ENCODE assay signal across 1 cellular context in the genomic region with DNA sequence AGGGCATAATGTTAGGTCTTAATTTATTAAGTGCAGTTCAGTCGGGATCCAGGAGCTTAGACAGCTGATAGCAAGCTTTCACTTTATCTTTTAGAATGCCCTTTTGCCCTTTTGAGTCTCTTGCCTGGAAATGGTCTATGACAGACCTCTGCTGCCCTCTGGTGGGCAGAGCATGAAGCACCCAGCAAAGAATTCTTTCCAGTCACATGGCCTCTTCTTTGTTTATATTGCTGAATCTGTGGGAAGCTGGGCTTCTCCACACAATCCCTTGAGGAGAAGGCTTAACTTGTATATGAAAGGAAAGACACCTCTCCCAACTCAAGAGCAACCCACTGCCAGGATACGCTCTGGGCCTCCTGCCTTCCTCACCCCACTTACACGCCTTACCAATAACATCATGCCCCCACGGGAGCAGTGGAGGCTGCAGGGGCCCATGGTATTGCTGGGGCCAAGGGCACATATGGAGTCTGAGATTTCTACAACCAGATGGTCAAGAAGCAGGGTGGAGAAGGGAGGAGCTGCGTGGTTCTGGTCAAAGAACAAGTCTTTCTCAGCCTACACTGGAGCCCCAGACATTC.
TF ChIP-seq lines count a peak whose summit lies in the region.

No MANE protein-coding gene starts in this region.

TF ChIP-seq in HepG2, 621 proteins besides CTCF, POLR2A, EP300 and RAD21 (continued from another document and continues in another):
- TF ChIP-seq ZNF407 (CRISPR knock-in tag; IDR thresholded peaks at IDR 0.05; ENCODE audit: not compliant biosample characterization) (no peak), ZMYM4 (CRISPR knock-in tag; IDR thresholded peaks at IDR 0.05) (0 out of 2 replicates have a peak, but pooled peaks have one; percentile 36), GABPA (IDR thresholded peaks at IDR 0.05; ENCODE audit: low read depth, low read length) (no peak), GABPA (CRISPR knock-in tag; IDR thresholded peaks at IDR 0.05; ENCODE audit: low read depth) (no peak), LCORL (IDR thresholded peaks at IDR 0.05) (no peak), LCORL (CRISPR knock-in tag; IDR thresholded peaks at IDR 0.05) (peak; percentile 44; the same call in 1 of the 2 replicates), ESRRA (CRISPR knock-in tag; IDR thresholded peaks at IDR 0.05; ENCODE audit: low read depth) (peak; percentile 82), ZBTB7B (CRISPR knock-in tag; IDR thresholded peaks at IDR 0.05) (no peak), JUNB (CRISPR knock-in tag; IDR thresholded peaks at IDR 0.05; ENCODE audit: borderline replicate concordance) (no peak), ZNF567 (CRISPR knock-in tag; IDR thresholded peaks at IDR 0.05; ENCODE audit: borderline replicate concordance) (0 out of 2 replicates have a peak, but pooled peaks have one; percentile 90), TBX2 (CRISPR knock-in tag; IDR thresholded peaks at IDR 0.05; ENCODE audit: borderline replicate concordance) (no peak), ZBTB44 (CRISPR knock-in tag; IDR thresholded peaks at IDR 0.05) (no peak), ZNF552 (CRISPR knock-in tag; IDR thresholded peaks at IDR 0.05; ENCODE audit: borderline replicate concordance) (no peak), FOXP4 (CRISPR knock-in tag; IDR thresholded peaks at IDR 0.05) (peak; percentile 12; the same call in 1 of the 2 replicates), CCDC6 (CRISPR knock-in tag; IDR thresholded peaks at IDR 0.05) (no peak), SALL2 (CRISPR knock-in tag; IDR thresholded peaks at IDR 0.05) (peak; percentile 49; the same call in 1 of the 2 replicates), ZNF350 (CRISPR knock-in tag; IDR thresholded peaks at IDR 0.05; ENCODE audit: borderline replicate concordance, low read depth) (no peak), ZNF75D (CRISPR knock-in tag; IDR thresholded peaks at IDR 0.05; ENCODE audit: borderline replicate concordance) (no peak), ZNF569 (CRISPR knock-in tag; IDR thresholded peaks at IDR 0.05; ENCODE audit: borderline replicate concordance) (no peak), ZNF281 (CRISPR knock-in tag; IDR thresholded peaks at IDR 0.05; ENCODE audit: borderline replicate concordance) (no peak), ZNF501 (CRISPR knock-in tag; IDR thresholded peaks at IDR 0.05) (peak; percentile 75)
- TF ChIP-seq, protein P1, sequence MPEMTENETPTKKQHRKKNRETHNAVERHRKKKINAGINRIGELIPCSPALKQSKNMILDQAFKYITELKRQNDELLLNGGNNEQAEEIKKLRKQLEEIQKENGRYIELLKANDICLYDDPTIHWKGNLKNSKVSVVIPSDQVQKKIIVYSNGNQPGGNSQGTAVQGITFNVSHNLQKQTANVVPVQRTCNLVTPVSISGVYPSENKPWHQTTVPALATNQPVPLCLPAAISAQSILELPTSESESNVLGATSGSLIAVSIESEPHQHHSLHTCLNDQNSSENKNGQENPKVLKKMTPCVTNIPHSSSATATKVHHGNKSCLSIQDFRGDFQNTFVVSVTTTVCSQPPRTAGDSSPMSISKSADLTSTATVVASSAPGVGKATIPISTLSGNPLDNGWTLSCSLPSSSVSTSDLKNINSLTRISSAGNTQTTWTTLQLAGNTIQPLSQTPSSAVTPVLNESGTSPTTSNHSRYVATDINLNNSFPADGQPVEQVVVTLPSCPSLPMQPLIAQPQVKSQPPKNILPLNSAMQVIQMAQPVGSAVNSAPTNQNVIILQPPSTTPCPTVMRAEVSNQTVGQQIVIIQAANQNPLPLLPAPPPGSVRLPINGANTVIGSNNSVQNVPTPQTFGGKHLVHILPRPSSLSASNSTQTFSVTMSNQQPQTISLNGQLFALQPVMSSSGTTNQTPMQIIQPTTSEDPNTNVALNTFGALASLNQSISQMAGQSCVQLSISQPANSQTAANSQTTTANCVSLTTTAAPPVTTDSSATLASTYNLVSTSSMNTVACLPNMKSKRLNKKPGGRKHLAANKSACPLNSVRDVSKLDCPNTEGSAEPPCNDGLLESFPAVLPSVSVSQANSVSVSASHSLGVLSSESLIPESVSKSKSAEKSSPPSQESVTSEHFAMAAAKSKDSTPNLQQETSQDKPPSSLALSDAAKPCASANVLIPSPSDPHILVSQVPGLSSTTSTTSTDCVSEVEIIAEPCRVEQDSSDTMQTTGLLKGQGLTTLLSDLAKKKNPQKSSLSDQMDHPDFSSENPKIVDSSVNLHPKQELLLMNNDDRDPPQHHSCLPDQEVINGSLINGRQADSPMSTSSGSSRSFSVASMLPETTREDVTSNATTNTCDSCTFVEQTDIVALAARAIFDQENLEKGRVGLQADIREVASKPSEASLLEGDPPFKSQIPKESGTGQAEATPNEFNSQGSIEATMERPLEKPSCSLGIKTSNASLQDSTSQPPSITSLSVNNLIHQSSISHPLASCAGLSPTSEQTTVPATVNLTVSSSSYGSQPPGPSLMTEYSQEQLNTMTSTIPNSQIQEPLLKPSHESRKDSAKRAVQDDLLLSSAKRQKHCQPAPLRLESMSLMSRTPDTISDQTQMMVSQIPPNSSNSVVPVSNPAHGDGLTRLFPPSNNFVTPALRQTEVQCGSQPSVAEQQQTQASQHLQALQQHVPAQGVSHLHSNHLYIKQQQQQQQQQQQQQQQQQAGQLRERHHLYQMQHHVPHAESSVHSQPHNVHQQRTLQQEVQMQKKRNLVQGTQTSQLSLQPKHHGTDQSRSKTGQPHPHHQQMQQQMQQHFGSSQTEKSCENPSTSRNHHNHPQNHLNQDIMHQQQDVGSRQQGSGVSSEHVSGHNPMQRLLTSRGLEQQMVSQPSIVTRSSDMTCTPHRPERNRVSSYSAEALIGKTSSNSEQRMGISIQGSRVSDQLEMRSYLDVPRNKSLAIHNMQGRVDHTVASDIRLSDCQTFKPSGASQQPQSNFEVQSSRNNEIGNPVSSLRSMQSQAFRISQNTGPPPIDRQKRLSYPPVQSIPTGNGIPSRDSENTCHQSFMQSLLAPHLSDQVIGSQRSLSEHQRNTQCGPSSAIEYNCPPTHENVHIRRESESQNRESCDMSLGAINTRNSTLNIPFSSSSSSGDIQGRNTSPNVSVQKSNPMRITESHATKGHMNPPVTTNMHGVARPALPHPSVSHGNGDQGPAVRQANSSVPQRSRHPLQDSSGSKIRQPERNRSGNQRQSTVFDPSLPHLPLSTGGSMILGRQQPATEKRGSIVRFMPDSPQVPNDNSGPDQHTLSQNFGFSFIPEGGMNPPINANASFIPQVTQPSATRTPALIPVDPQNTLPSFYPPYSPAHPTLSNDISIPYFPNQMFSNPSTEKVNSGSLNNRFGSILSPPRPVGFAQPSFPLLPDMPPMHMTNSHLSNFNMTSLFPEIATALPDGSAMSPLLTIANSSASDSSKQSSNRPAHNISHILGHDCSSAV (CRISPR knock-in tag; IDR thresholded peaks at IDR 0.05; ENCODE audit: borderline replicate concordance): no peak
